9 cellular contexts compared by ENCODE assay signal in the genomic region with DNA sequence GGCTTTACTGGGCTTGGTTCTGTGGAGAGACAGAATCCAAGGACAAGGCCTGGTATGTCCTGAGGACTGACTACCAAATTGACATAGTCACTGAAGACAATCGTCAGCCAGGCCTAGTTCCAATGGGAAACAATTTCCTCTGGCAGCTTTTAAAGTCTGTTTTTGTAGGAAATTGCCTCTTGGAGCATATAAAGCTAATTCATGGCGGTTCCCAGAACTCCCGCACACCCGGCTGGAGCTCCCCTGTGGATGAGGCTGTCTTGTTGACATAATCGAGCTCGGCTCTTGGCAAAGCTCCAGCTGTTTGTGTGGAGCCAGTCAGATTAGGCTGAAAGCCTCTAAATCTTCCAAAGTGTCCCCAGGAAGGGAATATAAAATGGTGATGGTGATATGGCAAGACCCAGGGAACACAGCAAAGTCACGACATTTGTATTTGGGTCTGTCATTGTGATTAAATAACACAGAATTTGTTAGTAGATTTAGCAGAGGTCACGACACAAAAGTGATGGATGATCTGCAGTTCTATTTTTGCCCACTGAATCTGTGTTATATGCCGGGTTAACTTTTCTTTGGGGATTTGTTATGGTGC.
DNase-seq lines count a peak whose midpoint lies in the region; ATAC-seq and TF ChIP-seq lines count a peak whose summit lies in the region.
"Had no signal": no experiment of that assay in that cellular context is flagged by ENCODE, and none has a peak within 500 bp of the region (broad histone marks: within the 10 kb centered on the region; RNA-seq: fewer than 3 reads in every experiment).

No MANE protein-coding gene starts in this region.

- no peak overlapping the region for H3K4me3 ChIP-seq in adipocyte (ENCODE audit: low read length)
- no peak overlapping the region for H3K4me3 ChIP-seq in skeletal muscle cell (ENCODE audit: low read depth, low read length)
- H3K4me3 ChIP-seq: lung had no signal

- no peaks in the 10 kb centered on the region for H3K9me3 Mint-ChIP-seq in activated T-cell treated with anti-CD3 and anti-CD28 coated beads, Interleukin-2, amount 50 U/mL, for 24 hours

- H3K9me3 ChIP-seq in adipocyte (ENCODE audit: control insufficient read depth, low read length) = no peaks in the 10 kb centered on the region

- no peak overlapping the region for H3K9ac ChIP-seq in adipocyte (ENCODE audit: low read length)

- ATAC-seq in left ventricle myocardium superior (peak; percentile 96), foreskin keratinocyte (no peak), HG02759 (IDR thresholded peaks at IDR 0.05; ENCODE audit: unreplicated experiment) (no peak)

- TF ChIP-seq CTCF in foreskin keratinocyte (conservative IDR thresholded peaks at IDR 0.05) = no peak

- no peaks in the 10 kb centered on the region for H3K4me1 Mint-ChIP-seq in activated T-cell treated with anti-CD3 and anti-CD28 coated beads, Interleukin-2, amount 50 U/mL, for 24 hours (ENCODE audit: low read depth)

- no peaks in the 10 kb centered on the region for H3K27me3 Mint-ChIP-seq in activated T-cell treated with anti-CD3 and anti-CD28 coated beads, Interleukin-2, amount 50 U/mL, for 24 hours

- H3K4me3 Mint-ChIP-seq in activated T-cell treated with anti-CD3 and anti-CD28 coated beads, Interleukin-2, amount 50 U/mL, for 24 hours = no peak overlapping the region

- DNase-seq in NCI-H1105 (lab: John Stamatoyannopoulos, UW) = peak; percentile 97
- DNase-seq in adipocyte (ENCODE audit: low read depth) = peak; percentile 15
- peak; percentile 88 for DNase-seq in left ventricle myocardium superior
- DNase-seq in skeletal muscle cell (ENCODE audit: low read depth) = peak; percentile 40
- no peak for DNase-seq in activated T-cell treated with anti-CD3 and anti-CD28 coated beads, Interleukin-2, amount 50 U/mL, for 24 hours
- DNase-seq in foreskin keratinocyte = no peak
- DNase-seq in effector CD4-positive, alpha-beta T cell = no peak

- H3K27ac ChIP-seq in foreskin keratinocyte = no peak overlapping the region

- H3K4me1 ChIP-seq in adipocyte (ENCODE audit: control insufficient read depth, insufficient read depth, low read length) (no peaks in the 10 kb centered on the region), foreskin keratinocyte (peaks cover 5% of the 10 kb centered on the region)

- intact Hi-C loops in left ventricle myocardium superior (cut with micrococcal nuclease) = no loop called here

- H3K36me3 Mint-ChIP-seq in activated T-cell treated with anti-CD3 and anti-CD28 coated beads, Interleukin-2, amount 50 U/mL, for 24 hours (ENCODE audit: low read depth) = no peaks in the 10 kb centered on the region

- H3K27me3 ChIP-seq in adipocyte (replicated peaks; ENCODE audit: control insufficient read depth, insufficient read depth, low read length) (no peaks in the 10 kb centered on the region), foreskin keratinocyte (no peaks in the 10 kb centered on the region)

- no peaks in the 10 kb centered on the region for H3K36me3 ChIP-seq in adipocyte (ENCODE audit: control insufficient read depth, insufficient read depth, low read length, severe bottlenecking)

- H3K27ac Mint-ChIP-seq in activated T-cell treated with anti-CD3 and anti-CD28 coated beads, Interleukin-2, amount 50 U/mL, for 24 hours = no peak overlapping the region

Comparison
In these comparisons a context has a peak if more than half of its experiments do, and no peak if none do; other contexts are left out.
1. DNase-seq: peak in NCI-H1105 (single experiment), adipocyte (single experiment), left ventricle myocardium superior (single experiment) and skeletal muscle cell (single experiment); none in activated T-cell treated with anti-CD3 and anti-CD28 coated beads, Interleukin-2, amount 50 U/mL, for 24 hours (single experiment), foreskin keratinocyte (0 of 2) and effector CD4-positive, alpha-beta T cell (single experiment).